Comparison of ENCODE assay signal across 8 cellular contexts in genomic region chr3:183161552-183162345, GRCh38. TPM values are rescaled to one million over a fixed set of nuclear protein-coding genes. Genes with fewer than 3 reads are reported as not detected.
DNase-seq lines count a peak whose midpoint lies in the region; ATAC-seq and TF ChIP-seq lines count a peak whose summit lies in the region.

No MANE protein-coding gene starts in this region.

- ATAC-seq in GM18873 (IDR thresholded peaks at IDR 0.05; ENCODE audit: low FRiP score, unreplicated experiment) = peak; percentile 83
- peak; percentile 58 for ATAC-seq in HG03045 (IDR thresholded peaks at IDR 0.05; ENCODE audit: unreplicated experiment)

- H3K9ac ChIP-seq in BLaER1 (peak overlapping the region; percentile 59; the same call in 1 of the 2 replicates), skeletal muscle tissue (ENCODE audit: low read depth in 1 of 3, low read length in 3 of 3) (peak overlapping the region in 2 of 3 donors; percentile 59 to 66)

- H3K79me2 ChIP-seq in hepatocyte = no peaks in the 10 kb centered on the region

- H3K9me3 ChIP-seq in BLaER1 (peaks cover 21% of the 10 kb centered on the region), hepatocyte (ENCODE audit: low read depth) (no peaks in the 10 kb centered on the region), skeletal muscle tissue (ENCODE audit: control insufficient read depth in 3 of 3, low read length in 3 of 3) (no peaks in the 10 kb centered on the region)

- peak overlapping the region; percentile 94 for H2AFZ ChIP-seq in hepatocyte

- H3K9me2 ChIP-seq in hepatocyte (replicated peaks; ENCODE audit: insufficient read depth) = no peaks in the 10 kb centered on the region

- H3K4me1 ChIP-seq in BLaER1 = peaks cover 33% of the 10 kb centered on the region
- peaks cover 9% of the 10 kb centered on the region for H3K4me1 ChIP-seq in hepatocyte (ENCODE audit: insufficient read depth)
- H3K4me1 ChIP-seq in skeletal muscle tissue (ENCODE audit: control insufficient read depth in 3 of 3, insufficient read depth in 3 of 3, low read length in 3 of 3) = peaks cover 4 to 7% (median 4%) of the 10 kb centered on the region in 3 donors

- peaks cover 6% of the 10 kb centered on the region; the same call in 1 of the 2 replicates for H4K20me1 ChIP-seq in BLaER1
- no peaks in the 10 kb centered on the region for H4K20me1 ChIP-seq in hepatocyte (ENCODE audit: insufficient read depth, poor library complexity, severe bottlenecking)

- H3K4me2 ChIP-seq in BLaER1 (peak overlapping the region; percentile 96), hepatocyte (peak overlapping the region; percentile 99)

- WGBS in hepatocyte (ENCODE audit: low lambda C conversion rate, missing lambda C conversion rate) = 44% methylated on average over 25 of the region's 25 CpGs

- H3K27me3 ChIP-seq in BLaER1 (peaks cover 9% of the 10 kb centered on the region; the same call in 1 of the 2 replicates), hepatocyte (peaks cover 7% of the 10 kb centered on the region), skeletal muscle tissue (ENCODE audit: control insufficient read depth in 3 of 3, insufficient read depth in 3 of 3, low read length in 3 of 3) (peaks cover 9 to 17% (median 10%) of the 10 kb centered on the region in 3 donors)

- TF ChIP-seq CTCF in VCaP (conservative IDR thresholded peaks at IDR 0.05) (no peak), hepatocyte (IDR thresholded peaks at IDR 0.05; ENCODE audit: poor library complexity) (no peak)

- DNase-seq in hepatocyte (ENCODE audit: low spot score) (peak; percentile 44), NCI-H2029 (lab: John Stamatoyannopoulos, UW) (no peak), DMS153 treated with DMSO at 0.1 percent for 48 hours (lab: John Stamatoyannopoulos, UW; ENCODE audit: unreplicated experiment) (no peak)

- no peak overlapping the region for H3K27ac ChIP-seq in BLaER1
- peak overlapping the region; percentile 47; the same call in 1 of the 2 replicates for H3K27ac ChIP-seq in VCaP
- no peak overlapping the region for H3K27ac ChIP-seq in hepatocyte
- H3K27ac ChIP-seq in skeletal muscle tissue (ENCODE audit: low read depth, low read length) = no peak overlapping the region

- no peaks in the 10 kb centered on the region for H3K36me3 ChIP-seq in BLaER1
- H3K36me3 ChIP-seq in hepatocyte (replicated peaks; ENCODE audit: insufficient read depth, low read depth) = no peaks in the 10 kb centered on the region
- H3K36me3 ChIP-seq in skeletal muscle tissue (ENCODE audit: control insufficient read depth in 3 of 3, insufficient read depth in 3 of 3, low read length in 3 of 3) = no peaks in the 10 kb centered on the region

- H3K4me3 ChIP-seq in BLaER1 (peak overlapping the region; percentile 71), hepatocyte (peak overlapping the region; percentile 70), skeletal muscle tissue (ENCODE audit: low read length in 3 of 3) (peak overlapping the region; percentile 63 to 74 (median 73))

RNA-seq across cellular contexts. Expression of gene LAMP3, which starts 0.8 kb away (rescaled TPM):
- total RNA-seq in hepatocyte (0.52 and 0.60 TPM in 2 replicates), skeletal muscle tissue (under 0.01 TPM)
- 0.99 and 1.5 TPM in 2 replicates for polyA plus RNA-seq in hepatocyte
